ENCODE assay signal across 23 cellular contexts in the genomic region with DNA sequence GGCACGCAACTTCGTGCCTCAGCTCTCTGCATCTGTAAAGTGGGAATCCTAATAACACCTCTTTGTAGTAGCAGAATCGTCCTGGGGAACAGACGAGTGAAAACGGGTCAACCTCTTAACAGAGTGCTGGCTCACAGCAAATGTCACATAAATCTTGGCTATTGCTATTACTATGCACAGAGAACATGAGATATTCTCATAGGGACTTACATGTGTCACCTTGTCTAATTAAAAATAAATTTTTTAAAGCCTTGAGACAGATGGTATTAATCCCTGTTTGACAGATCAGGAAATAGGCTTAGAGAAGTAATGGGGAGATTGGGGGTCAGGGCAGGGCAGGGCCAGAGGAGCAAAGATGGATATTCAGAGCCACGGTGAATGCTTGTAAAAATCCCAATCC. TPM values are rescaled to one million over a fixed set of nuclear protein-coding genes. Genes with fewer than 3 reads are reported as not detected.
DNase-seq lines count a peak whose midpoint lies in the region; FAIRE-seq and TF ChIP-seq lines count a peak whose summit lies in the region.
"Had no signal": no experiment of that assay in that cellular context is flagged by ENCODE, and none has a peak within 500 bp of the region (broad histone marks: within the 10 kb centered on the region; RNA-seq: fewer than 3 reads in every experiment).

No MANE protein-coding gene starts in this region.

- peaks cover 11% of the 10 kb centered on the region for H3K27me3 Mint-ChIP-seq in neural progenitor cell (ENCODE audit: insufficient read depth, low read depth)

- H3K27ac Mint-ChIP-seq in neural progenitor cell: peak overlapping the region; percentile 66
- H3K27ac Mint-ChIP-seq: B cell; CD4-positive, alpha-beta memory T cell; GM23338; H9 had no signal

- peak; percentile 79 for DNase-seq in Karpas-422
- DNase-seq in NCI-H82 (lab: John Stamatoyannopoulos, UW): peak; percentile 77
- no peak for DNase-seq in neural progenitor cell (ENCODE audit: low spot score)
- DNase-seq in hypothalamus (lab: John Stamatoyannopoulos, UW): no peak
- DNase-seq in RCC 7860 (ENCODE audit: low spot score): no peak
- DNase-seq in spleen: no peak
- DNase-seq in GM03348 (ENCODE audit: low spot score): no peak
- DNase-seq: C1 segment of cervical spinal cord; Calu3; CD4-positive, alpha-beta memory T cell; COR-L47; DMS153; DND-41; H9 had no signal

- FAIRE-seq in RCC 7860 (lab: Jason Lieb, UNC): no peak
- FAIRE-seq: A204.1, G401.6, GM12878, GM19239 had no signal

- H3K4me3 Mint-ChIP-seq in neural progenitor cell: no peak overlapping the region
- H3K4me3 Mint-ChIP-seq: B cell; CD4-positive, alpha-beta memory T cell; GM23338; H9 had no signal

- H3K9me2 ChIP-seq in Karpas-422 (replicated peaks; ENCODE audit: insufficient read depth, low read length): no peaks in the 10 kb centered on the region

- H3K4me2 ChIP-seq in BLaER1 (peak overlapping the region; percentile 29), Karpas-422 (ENCODE audit: low read depth, low read length, poor library complexity, severe bottlenecking) (peak overlapping the region; percentile 65), neural progenitor cell (no peak overlapping the region)
- H3K4me2 ChIP-seq: GM23338 had no signal

- H3F3A ChIP-seq in neural progenitor cell (ENCODE audit: low read depth): no peaks in the 10 kb centered on the region

- no peaks in the 10 kb centered on the region for H3K79me2 ChIP-seq in Karpas-422 (ENCODE audit: low read length)
- H3K79me2 ChIP-seq in neural progenitor cell (ENCODE audit: low read depth): no peaks in the 10 kb centered on the region

- H2AFZ ChIP-seq in Karpas-422 (ENCODE audit: low read length): no peak overlapping the region
- H2AFZ ChIP-seq in neural progenitor cell (replicated peaks): no peak overlapping the region
- H2AFZ ChIP-seq: GM23338 had no signal

- H3K4me1 Mint-ChIP-seq in neural progenitor cell: peaks cover 9% of the 10 kb centered on the region
- H3K4me1 Mint-ChIP-seq: B cell; CD4-positive, alpha-beta memory T cell; GM23338 had no signal

- H3K9ac ChIP-seq in BLaER1 (no peak overlapping the region), Karpas-422 (ENCODE audit: low read length) (peak overlapping the region; percentile 77), neural progenitor cell (no peak overlapping the region)

- H3K36me3 ChIP-seq in BLaER1 (no peaks in the 10 kb centered on the region), Karpas-422 (ENCODE audit: insufficient read depth, low read length) (no peaks in the 10 kb centered on the region), neural progenitor cell (no peaks in the 10 kb centered on the region), spleen (no peaks in the 10 kb centered on the region)

- no peaks in the 10 kb centered on the region for H3K9me3 Mint-ChIP-seq in neural progenitor cell
- H3K9me3 Mint-ChIP-seq: CD4-positive, alpha-beta memory T cell; GM23338; H9 had no signal

- H4K20me1 ChIP-seq in BLaER1: no peaks in the 10 kb centered on the region
- no peaks in the 10 kb centered on the region for H4K20me1 ChIP-seq in Karpas-422 (ENCODE audit: insufficient read depth, low read depth, low read length)
- no peaks in the 10 kb centered on the region for H4K20me1 ChIP-seq in neural progenitor cell (ENCODE audit: low read depth)

- TF ChIP-seq CTCF in neural progenitor cell (IDR thresholded peaks at IDR 0.05) (no peak), spleen (IDR thresholded peaks at IDR 0.05 in 8 of 11, conservative IDR thresholded peaks at IDR 0.05 in 3 of 11) (no peak)

- intact Hi-C loops in spleen (cut with DNase I; ENCODE audit: low total_unique reads): no loop called here

- H3K4me3 ChIP-seq in BLaER1 (no peak overlapping the region), Karpas-422 (ENCODE audit: low read length) (peak overlapping the region; percentile 51; the same call in 1 of the 2 replicates), neural progenitor cell (no peak overlapping the region), spleen (no peak overlapping the region)
- H3K4me3 ChIP-seq: GM12878, GM23338 had no signal

- H3K4me1 ChIP-seq in BLaER1 (peaks cover 58% of the 10 kb centered on the region), Karpas-422 (ENCODE audit: low read length) (peaks cover 73% of the 10 kb centered on the region), neural progenitor cell (no peaks in the 10 kb centered on the region), spleen (peaks cover 0 to 15% (median 2%) of the 10 kb centered on the region in 6 donors)

- WGBS in spleen, 5 donors: 74 to 79% (median 78%) methylated on average over 6 of the region's 6 CpGs

- no peak overlapping the region for H3K27ac ChIP-seq in BLaER1
- H3K27ac ChIP-seq in Karpas-422 (ENCODE audit: low read length): peak overlapping the region; percentile 98
- H3K27ac ChIP-seq in neural progenitor cell: no peak overlapping the region
- H3K27ac ChIP-seq in spleen: no peak overlapping the region
- H3K27ac ChIP-seq: 22Rv1 had no signal

- H3K9me3 ChIP-seq in BLaER1 (no peaks in the 10 kb centered on the region), Karpas-422 (ENCODE audit: low read length) (no peaks in the 10 kb centered on the region), neural progenitor cell (ENCODE audit: low read depth) (no peaks in the 10 kb centered on the region), spleen (no peaks in the 10 kb centered on the region)

- H3K36me3 Mint-ChIP-seq in neural progenitor cell: peaks cover 2% of the 10 kb centered on the region
- H3K36me3 Mint-ChIP-seq: CD4-positive, alpha-beta memory T cell had no signal

- H3K27me3 ChIP-seq in BLaER1 (no peaks in the 10 kb centered on the region), Karpas-422 (ENCODE audit: low read length) (no peaks in the 10 kb centered on the region), neural progenitor cell (no peaks in the 10 kb centered on the region), spleen (replicated peaks in 1 of 7) (peaks cover 0 to 4% (median 0%) of the 10 kb centered on the region in 7 donors)

- TF ChIP-seq POLR2A in spleen (IDR thresholded peaks at IDR 0.05): no peak

RNA-seq across cellular contexts. Expression of gene IGSF9B, which starts 44.3 kb away (rescaled TPM):
- total RNA-seq in Karpas-422 (2014; rRNA removed; shearing (Covaris generic); ENCODE audit: low replicate concordance): 3.5 and 5.6 TPM in 2 replicates
- total RNA-seq in neural progenitor cell (ENCODE audit: low replicate concordance): 1.3 and 5.4 TPM in 2 replicates
- 10 to 100 TPM in 1 of 7 donors, 1 to 10 TPM in 6; 2.4 to 11.2 (median 6.6) TPM for total RNA-seq in spleen
- polyA plus RNA-seq in spleen: 1 to 10 TPM in 2 of 3 donors, under 1 TPM in 1; 0.50 to 2.6 (median 1.6) TPM
- polyA plus RNA-seq: AG04450 had no signal

Comparison
In these comparisons a context has a peak if more than half of its experiments do, and no peak if none do; other contexts are left out.
1. DNase-seq: peak in Karpas-422 (single experiment) and NCI-H82 (single experiment); none in neural progenitor cell (single experiment), hypothalamus (0 of 51), RCC 7860 (single experiment), spleen (single experiment) and GM03348 (single experiment).